ENCODE assay signal across 30 cellular contexts in genomic region chr7:126511046-126511445, GRCh38.
"Had no signal": no experiment of that assay in that cellular context is flagged by ENCODE, and none has a peak within 500 bp of the region (broad histone marks: within the 10 kb centered on the region; RNA-seq: fewer than 3 reads in every experiment).

No MANE protein-coding gene starts in this region.

- H3K36me3 Mint-ChIP-seq: activated CD8-positive, alpha-beta memory T cell treated with anti-CD3 and anti-CD28 coated beads, Interleukin-2, amount 10 ng/mL, durations not matched to agents 7 days and 5 days; activated naive CD4-positive, alpha-beta T cell treated with anti-CD3 and anti-CD28 coated beads, Interleukin-2, amount 10 ng/mL, durations not matched to agents 7 days and 5 days; activated naive CD4-positive, alpha-beta T cell treated with anti-CD3 and anti-CD28 coated beads, Interleukin-2, amount 50 U/mL, for 24 hours; activated naive CD8-positive, alpha-beta T cell treated with anti-CD3 and anti-CD28 coated beads for 36 hours had no signal

- H3K9me3 Mint-ChIP-seq: activated CD4-positive, alpha-beta T cell treated with anti-CD3 and anti-CD28 coated beads, Interleukin-2, amount 10 ng/mL, durations not matched to agents 7 days and 5 days; activated naive CD8-positive, alpha-beta T cell treated with anti-CD3 and anti-CD28 coated beads for 36 hours; activated T-helper 2 cell treated with anti-CD3 and anti-CD28 coated beads, Interferon-gamma antibody, Interleukin-2, Interleukin-4, amounts not matched to agents 10 μg/mL and 5 μg/mL and 100 μg/mL, durations not matched to agents 14 hours and 24 hours and 36 hours; T-helper 1 cell treated with Interleukin-12 subunit alpha and Interleukin-12 subunit beta and Interleukin-4 antibody, amounts not matched to agents 30 μg/mL and 1 μg/mL, for 36 hours had no signal

- ATAC-seq: activated CD8-positive, alpha-beta memory T cell treated with anti-CD3 and anti-CD28 coated beads, Interleukin-2, amount 10 ng/mL, durations not matched to agents 7 days and 5 days; activated CD8-positive, alpha-beta T cell treated with anti-CD3 and anti-CD28 coated beads, Interleukin-2, amount 10 ng/mL, durations not matched to agents 7 days and 5 days; body of pancreas had no signal

- H3K27me3 Mint-ChIP-seq: activated B cell treated with CpG ODN at 0.5 μM for 24 hours; activated CD4-positive, alpha-beta memory T cell treated with anti-CD3 and anti-CD28 coated beads, Interleukin-2, amount 10 ng/mL, durations not matched to agents 7 days and 5 days; activated CD4-positive, alpha-beta T cell treated with anti-CD3 and anti-CD28 coated beads, Interleukin-2, amount 10 ng/mL, durations not matched to agents 7 days and 5 days; activated CD8-positive, alpha-beta memory T cell treated with anti-CD3 and anti-CD28 coated beads, Interleukin-2, amount 10 ng/mL, durations not matched to agents 7 days and 5 days; activated naive CD4-positive, alpha-beta T cell treated with anti-CD3 and anti-CD28 coated beads, Interleukin-2, amount 10 ng/mL, durations not matched to agents 7 days and 5 days; activated naive CD4-positive, alpha-beta T cell treated with anti-CD3 and anti-CD28 coated beads, Interleukin-2, amount 50 U/mL, for 24 hours; activated naive CD8-positive, alpha-beta T cell treated with anti-CD3 and anti-CD28 coated beads for 36 hours; activated T-cell treated with anti-CD3 and anti-CD28 coated beads, Interleukin-2, amount 50 U/mL, for 24 hours had no signal

- DNase-seq: activated B cell treated with CpG ODN at 0.5 μM for 24 hours; activated CD4-positive, alpha-beta memory T cell treated with anti-CD3 and anti-CD28 coated beads, Interleukin-2, amount 10 ng/mL, durations not matched to agents 7 days and 5 days; activated CD4-positive, alpha-beta T cell treated with anti-CD3 and anti-CD28 coated beads for 4 hours; activated CD4-positive, alpha-beta T cell treated with anti-CD3 and anti-CD28 coated beads, Interleukin-2, amount 10 ng/mL, durations not matched to agents 7 days and 5 days; activated CD4-positive, alpha-beta T cell treated with anti-CD3 and anti-CD28 coated beads, Interleukin-2, amount 50 U/mL, for 48 hours; activated CD4-positive, CD25-positive, alpha-beta regulatory T cell treated with anti-CD3 and anti-CD28 coated beads, Interleukin-2, amount 50 U/mL, for 72 hours; activated CD8-positive, alpha-beta memory T cell treated with anti-CD3 and anti-CD28 coated beads for 24 hours; activated CD8-positive, alpha-beta memory T cell treated with anti-CD3 and anti-CD28 coated beads, Interleukin-2, amount 10 ng/mL, durations not matched to agents 7 days and 5 days; activated CD8-positive, alpha-beta memory T cell treated with anti-CD3 and anti-CD28 coated beads, Interleukin-2, amount 50 U/mL, for 48 hours; activated CD8-positive, alpha-beta T cell treated with anti-CD3 and anti-CD28 coated beads, Interleukin-2, amount 10 ng/mL, durations not matched to agents 7 days and 5 days; activated effector memory CD4-positive, alpha-beta T cell treated with Interleukin-2 at 50 U/mL for 16 hours; activated gamma-delta T cell; activated naive CD4-positive, alpha-beta T cell treated with anti-CD3 and anti-CD28 coated beads, Interleukin-2, amount 10 ng/mL, durations not matched to agents 7 days and 5 days; activated naive CD4-positive, alpha-beta T cell treated with Interleukin-2 at 50 U/mL for 16 hours; activated naive CD8-positive, alpha-beta T cell treated with anti-CD3 and anti-CD28 coated beads for 36 hours; activated T-cell treated with anti-CD3 and anti-CD28 coated beads, Interleukin-2, amount 50 U/mL, for 24 hours; activated T-cell treated with anti-CD3 and anti-CD28 coated beads, Interleukin-2, amount 50 U/mL, for 48 hours; adrenal gland; amniotic stem cell; aorta; body of pancreas; brain microvascular endothelial cell; central memory CD4-positive, alpha-beta T cell; T-helper 1 cell; T-helper 2 cell; T-helper 9 cell had no signal

- H3K4me3 Mint-ChIP-seq: activated B cell treated with CpG ODN at 0.5 μM for 24 hours; activated CD4-positive, alpha-beta memory T cell treated with anti-CD3 and anti-CD28 coated beads, Interleukin-2, amount 10 ng/mL, durations not matched to agents 7 days and 5 days; activated CD4-positive, alpha-beta T cell treated with anti-CD3 and anti-CD28 coated beads, Interleukin-2, amount 10 ng/mL, durations not matched to agents 7 days and 5 days; activated CD8-positive, alpha-beta memory T cell treated with anti-CD3 and anti-CD28 coated beads, Interleukin-2, amount 10 ng/mL, durations not matched to agents 7 days and 5 days; activated CD8-positive, alpha-beta T cell treated with anti-CD3 and anti-CD28 coated beads, Interleukin-2, amount 10 ng/mL, durations not matched to agents 7 days and 5 days; activated naive CD4-positive, alpha-beta T cell treated with anti-CD3 and anti-CD28 coated beads, Interleukin-2, amount 10 ng/mL, durations not matched to agents 7 days and 5 days; activated naive CD4-positive, alpha-beta T cell treated with anti-CD3 and anti-CD28 coated beads, Interleukin-2, amount 50 U/mL, for 24 hours; activated naive CD8-positive, alpha-beta T cell treated with anti-CD3 and anti-CD28 coated beads for 36 hours; activated T-cell treated with anti-CD3 and anti-CD28 coated beads, Interleukin-2, amount 50 U/mL, for 24 hours; T-helper 1 cell treated with Interleukin-12 subunit alpha and Interleukin-12 subunit beta and Interleukin-4 antibody, amounts not matched to agents 30 μg/mL and 1 μg/mL, for 36 hours; T-helper 2 cell treated with Interferon-gamma antibody and Interleukin-4, amounts not matched to agents 5 μg/mL and 100 μg/mL, for 36 hours had no signal

- H3K4me1 Mint-ChIP-seq: activated B cell treated with CpG ODN at 0.5 μM for 24 hours; activated CD4-positive, alpha-beta memory T cell treated with anti-CD3 and anti-CD28 coated beads, Interleukin-2, amount 10 ng/mL, durations not matched to agents 7 days and 5 days; activated CD4-positive, alpha-beta T cell treated with anti-CD3 and anti-CD28 coated beads, Interleukin-2, amount 10 ng/mL, durations not matched to agents 7 days and 5 days; activated CD8-positive, alpha-beta memory T cell treated with anti-CD3 and anti-CD28 coated beads, Interleukin-2, amount 10 ng/mL, durations not matched to agents 7 days and 5 days; activated naive CD4-positive, alpha-beta T cell treated with anti-CD3 and anti-CD28 coated beads, Interleukin-2, amount 10 ng/mL, durations not matched to agents 7 days and 5 days; activated naive CD4-positive, alpha-beta T cell treated with anti-CD3 and anti-CD28 coated beads, Interleukin-2, amount 50 U/mL, for 24 hours; activated naive CD8-positive, alpha-beta T cell treated with anti-CD3 and anti-CD28 coated beads for 36 hours had no signal

- H3K27ac Mint-ChIP-seq: activated B cell treated with CpG ODN at 0.5 μM for 24 hours; activated CD4-positive, alpha-beta memory T cell treated with anti-CD3 and anti-CD28 coated beads, Interleukin-2, amount 10 ng/mL, durations not matched to agents 7 days and 5 days; activated CD4-positive, alpha-beta T cell treated with anti-CD3 and anti-CD28 coated beads, Interleukin-2, amount 10 ng/mL, durations not matched to agents 7 days and 5 days; activated CD8-positive, alpha-beta memory T cell treated with anti-CD3 and anti-CD28 coated beads, Interleukin-2, amount 10 ng/mL, durations not matched to agents 7 days and 5 days; activated CD8-positive, alpha-beta T cell treated with anti-CD3 and anti-CD28 coated beads, Interleukin-2, amount 10 ng/mL, durations not matched to agents 7 days and 5 days; activated naive CD4-positive, alpha-beta T cell treated with anti-CD3 and anti-CD28 coated beads, Interleukin-2, amount 10 ng/mL, durations not matched to agents 7 days and 5 days; activated naive CD4-positive, alpha-beta T cell treated with anti-CD3 and anti-CD28 coated beads, Interleukin-2, amount 50 U/mL, for 24 hours; activated naive CD8-positive, alpha-beta T cell treated with anti-CD3 and anti-CD28 coated beads for 36 hours; activated T-cell treated with anti-CD3 and anti-CD28 coated beads, Interleukin-2, amount 50 U/mL, for 24 hours; activated T-helper 2 cell treated with anti-CD3 and anti-CD28 coated beads, Interferon-gamma antibody, Interleukin-2, Interleukin-4, amounts not matched to agents 10 μg/mL and 5 μg/mL and 100 μg/mL, durations not matched to agents 14 hours and 24 hours and 36 hours; T-helper 1 cell treated with Interleukin-12 subunit alpha and Interleukin-12 subunit beta and Interleukin-4 antibody, amounts not matched to agents 30 μg/mL and 1 μg/mL, for 36 hours; T-helper 2 cell treated with Interferon-gamma antibody and Interleukin-4, amounts not matched to agents 5 μg/mL and 100 μg/mL, for 36 hours had no signal
